16 cellular contexts compared by ENCODE assay signal in the genomic region with DNA sequence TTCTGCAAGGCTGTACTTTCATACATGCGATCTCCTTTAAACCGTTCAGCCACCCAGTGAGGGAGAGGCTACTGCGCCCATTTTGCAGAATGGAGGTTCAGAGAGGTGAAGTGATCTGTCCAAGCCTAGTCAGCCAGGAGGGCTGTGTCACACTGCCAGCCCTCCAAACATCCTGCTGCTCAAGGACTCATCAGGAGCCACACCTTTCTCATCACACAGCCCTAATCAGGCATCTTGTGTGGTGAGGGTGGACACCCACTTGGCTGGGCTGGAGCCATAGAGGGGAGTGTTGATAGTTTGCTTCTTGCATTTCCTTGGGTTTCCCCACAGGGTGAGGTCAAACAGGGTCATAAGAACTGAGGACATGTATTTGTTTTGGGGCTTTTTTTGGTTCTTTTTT. TPM values are rescaled to one million over a fixed set of nuclear protein-coding genes. Genes with fewer than 3 reads are reported as not detected.
A peak's percentile ranks its signal among the peaks of the same experiment; 100 is the strongest.
DNase-seq lines count a peak whose midpoint lies in the region; ATAC-seq and FAIRE-seq lines count a peak whose summit lies in the region.
"Had no signal": no experiment of that assay in that cellular context is flagged by ENCODE, and none has a peak within 500 bp of the region (broad histone marks: within the 10 kb centered on the region; RNA-seq: fewer than 3 reads in every experiment).

No MANE protein-coding gene starts in this region.

- CTCF ChIA-PET in naive thymus-derived CD4-positive, alpha-beta T cell (lab: Charles Lee), result interaction anchor here (2.3 kb wide), 1 partner anchor 27 kb away, joined by 5 read pairs; no protein-coding TSS in a partner anchor

- ATAC-seq in CD4-positive, CD25-positive, alpha-beta regulatory T cell (ENCODE audit: low read depth in 2 of 2), result no peak
- peak; percentile 35 for ATAC-seq in naive thymus-derived CD4-positive, alpha-beta T cell
- ATAC-seq in HG02973 (IDR thresholded peaks at IDR 0.05; ENCODE audit: unreplicated experiment) (no peak), sciatic nerve (no peak)

- peaks cover 43% of the 10 kb centered on the region for H3K4me1 ChIP-seq in CD4-positive, CD25-positive, alpha-beta regulatory T cell (ENCODE audit: control insufficient read depth, insufficient read depth, low read length, poor library complexity, severe bottlenecking)
- peaks cover 32 to 46% of the 10 kb centered on the region in 2 donors for H3K4me1 ChIP-seq in naive thymus-derived CD4-positive, alpha-beta T cell (ENCODE audit: control insufficient read depth in 2 of 2, insufficient read depth in 2 of 2, low read length in 2 of 2)
- H3K4me1 ChIP-seq: BE2C had no signal

- no peaks in the 10 kb centered on the region for H3K36me3 Mint-ChIP-seq in CD4-positive, CD25-positive, alpha-beta regulatory T cell
- H3K36me3 Mint-ChIP-seq in activated T-helper 1 cell treated with anti-CD3 and anti-CD28 coated beads, Interleukin-12 subunit alpha, Interleukin-12 subunit beta, Interleukin-2, Interleukin-4 antibody, amounts not matched to agents 30 ng/mL and 10 ng/mL and 1 ng/mL, durations not matched to agents 14 hours and 24 hours and 36 hours (ENCODE audit: low read depth), result peaks cover 4% of the 10 kb centered on the region
- H3K36me3 Mint-ChIP-seq in naive thymus-derived CD4-positive, alpha-beta T cell, result peaks cover 0 to 6% (median 0%) of the 10 kb centered on the region in 5 donors

- peaks cover 5 to 55% (median 29%) of the 10 kb centered on the region in 4 donors for H3K4me1 Mint-ChIP-seq in CD4-positive, CD25-positive, alpha-beta regulatory T cell
- H3K4me1 Mint-ChIP-seq in activated T-helper 1 cell treated with anti-CD3 and anti-CD28 coated beads, Interleukin-12 subunit alpha, Interleukin-12 subunit beta, Interleukin-2, Interleukin-4 antibody, amounts not matched to agents 30 ng/mL and 10 ng/mL and 1 ng/mL, durations not matched to agents 14 hours and 24 hours and 36 hours (ENCODE audit: low read depth), result peaks cover 51% of the 10 kb centered on the region
- H3K4me1 Mint-ChIP-seq in naive thymus-derived CD4-positive, alpha-beta T cell, result peaks cover 20 to 61% (median 44%) of the 10 kb centered on the region in 7 donors

- POLR2A ChIA-PET in naive thymus-derived CD4-positive, alpha-beta T cell (lab: Charles Lee), result interaction anchor here (1.8 kb wide), 1 partner anchor 14 kb away, joined by 4 read pairs; no protein-coding TSS in a partner anchor

- H3K4me3 Mint-ChIP-seq in CD4-positive, CD25-positive, alpha-beta regulatory T cell, result peak overlapping the region; percentile 41 to 82 (median 60)
- H3K4me3 Mint-ChIP-seq in activated T-helper 1 cell treated with anti-CD3 and anti-CD28 coated beads, Interleukin-12 subunit alpha, Interleukin-12 subunit beta, Interleukin-2, Interleukin-4 antibody, amounts not matched to agents 30 ng/mL and 10 ng/mL and 1 ng/mL, durations not matched to agents 14 hours and 24 hours and 36 hours, result peak overlapping the region; percentile 70
- H3K4me3 Mint-ChIP-seq in naive thymus-derived CD4-positive, alpha-beta T cell, result peak overlapping the region in 2 of 10 donors; percentile 65 to 74

- DNase-seq in CD4-positive, CD25-positive, alpha-beta regulatory T cell, result peak in 1 of 3 donors; percentile 51
- no peak for DNase-seq in GM19239 (ENCODE audit: insufficient read length, low spot score)
- DNase-seq in activated T-helper 1 cell treated with anti-CD3 and anti-CD28 coated beads, Interleukin-12 subunit alpha, Interleukin-12 subunit beta, Interleukin-2, Interleukin-4 antibody, amounts not matched to agents 30 ng/mL and 10 ng/mL and 1 ng/mL, durations not matched to agents 14 hours and 24 hours and 36 hours (ENCODE audit: low spot score), result no peak
- DNase-seq in naive thymus-derived CD4-positive, alpha-beta T cell, result no peak
- DNase-seq in SK-N-DZ (ENCODE audit: low spot score), result no peak
- no peak for DNase-seq in cardiac septum (ENCODE audit: low spot score)
- no peak for DNase-seq in sciatic nerve (ENCODE audit: low spot score)
- DNase-seq: amniotic stem cell, BE2C, foreskin fibroblast, NCI-H446 treated with DMSO at 0.1 percent for 48 hours, SHP77 treated with DMSO at 0.1 percent for 48 hours had no signal

- no peak overlapping the region for H3K4me3 ChIP-seq in CD4-positive, CD25-positive, alpha-beta regulatory T cell (ENCODE audit: low read depth, low read length)
- no peak overlapping the region for H3K4me3 ChIP-seq in naive thymus-derived CD4-positive, alpha-beta T cell (ENCODE audit: low read length)

- H3K27ac ChIP-seq in CD4-positive, CD25-positive, alpha-beta regulatory T cell (ENCODE audit: insufficient read depth, low read length, poor library complexity, severe bottlenecking), result peak overlapping the region; percentile 81
- no peak overlapping the region for H3K27ac ChIP-seq in naive thymus-derived CD4-positive, alpha-beta T cell (ENCODE audit: low read depth, low read length)

- no peaks in the 10 kb centered on the region for H3K36me3 ChIP-seq in CD4-positive, CD25-positive, alpha-beta regulatory T cell (ENCODE audit: control insufficient read depth, insufficient read depth, low read length)
- no peaks in the 10 kb centered on the region for H3K36me3 ChIP-seq in naive thymus-derived CD4-positive, alpha-beta T cell (ENCODE audit: control insufficient read depth in 2 of 3, insufficient read depth in 3 of 3, low read length in 3 of 3)
- H3K36me3 ChIP-seq: BE2C had no signal

- no peaks in the 10 kb centered on the region for H3K9me3 Mint-ChIP-seq in CD4-positive, CD25-positive, alpha-beta regulatory T cell
- no peaks in the 10 kb centered on the region for H3K9me3 Mint-ChIP-seq in activated T-helper 1 cell treated with anti-CD3 and anti-CD28 coated beads, Interleukin-12 subunit alpha, Interleukin-12 subunit beta, Interleukin-2, Interleukin-4 antibody, amounts not matched to agents 30 ng/mL and 10 ng/mL and 1 ng/mL, durations not matched to agents 14 hours and 24 hours and 36 hours
- no peaks in the 10 kb centered on the region for H3K9me3 Mint-ChIP-seq in naive thymus-derived CD4-positive, alpha-beta T cell

- H3K9me3 ChIP-seq in CD4-positive, CD25-positive, alpha-beta regulatory T cell (ENCODE audit: control insufficient read depth in 2 of 2, low read length in 2 of 2), result no peaks in the 10 kb centered on the region
- H3K9me3 ChIP-seq in naive thymus-derived CD4-positive, alpha-beta T cell (ENCODE audit: control insufficient read depth in 2 of 3, low read length in 3 of 3), result no peaks in the 10 kb centered on the region
- H3K9me3 ChIP-seq: BE2C had no signal

- no peaks in the 10 kb centered on the region for H3K27me3 ChIP-seq in CD4-positive, CD25-positive, alpha-beta regulatory T cell (ENCODE audit: control insufficient read depth, insufficient read depth, low read length)
- H3K27me3 ChIP-seq in naive thymus-derived CD4-positive, alpha-beta T cell (ENCODE audit: control insufficient read depth in 2 of 2, insufficient read depth in 2 of 2, low read length in 2 of 2), result no peaks in the 10 kb centered on the region
- H3K27me3 ChIP-seq: BE2C had no signal

- H3K27ac Mint-ChIP-seq in CD4-positive, CD25-positive, alpha-beta regulatory T cell, result peak overlapping the region; percentile 89 to 93 (median 93)
- peak overlapping the region; percentile 97 for H3K27ac Mint-ChIP-seq in activated T-helper 1 cell treated with anti-CD3 and anti-CD28 coated beads, Interleukin-12 subunit alpha, Interleukin-12 subunit beta, Interleukin-2, Interleukin-4 antibody, amounts not matched to agents 30 ng/mL and 10 ng/mL and 1 ng/mL, durations not matched to agents 14 hours and 24 hours and 36 hours
- H3K27ac Mint-ChIP-seq in naive thymus-derived CD4-positive, alpha-beta T cell, result peak overlapping the region in 7 of 9 donors; percentile 15 to 92 (median 40)

- intact Hi-C loops in activated T-helper 1 cell treated with anti-CD3 and anti-CD28 coated beads, Interleukin-12 subunit alpha, Interleukin-12 subunit beta, Interleukin-2, Interleukin-4 antibody, amounts not matched to agents 30 ng/mL and 10 ng/mL and 1 ng/mL, durations not matched to agents 14 hours and 24 hours and 36 hours (cut with micrococcal nuclease), result loop anchor here (2.0 to 5.0 kb wide), 3 partner anchors 15 to 999 kb away; no protein-coding TSS in a partner anchor
- intact Hi-C loops in naive thymus-derived CD4-positive, alpha-beta T cell (cut with micrococcal nuclease), result loop anchor here (2.0 kb wide), 2 partner anchors 15 to 29 kb away; no protein-coding TSS in a partner anchor
- intact Hi-C loops in cardiac septum (cut with DNase I) (no loop called here), sciatic nerve (cut with DNase I) (no loop called here)

- FAIRE-seq in GM19239 (lab: Jason Lieb, UNC), result peak; percentile 88
- FAIRE-seq: G401.6 had no signal

- H3K27me3 Mint-ChIP-seq in CD4-positive, CD25-positive, alpha-beta regulatory T cell, result no peaks in the 10 kb centered on the region
- no peaks in the 10 kb centered on the region for H3K27me3 Mint-ChIP-seq in activated T-helper 1 cell treated with anti-CD3 and anti-CD28 coated beads, Interleukin-12 subunit alpha, Interleukin-12 subunit beta, Interleukin-2, Interleukin-4 antibody, amounts not matched to agents 30 ng/mL and 10 ng/mL and 1 ng/mL, durations not matched to agents 14 hours and 24 hours and 36 hours (ENCODE audit: insufficient read depth)
- no peaks in the 10 kb centered on the region for H3K27me3 Mint-ChIP-seq in naive thymus-derived CD4-positive, alpha-beta T cell

RNA-seq across cellular contexts. Expression of gene CXCR3, which starts 5.4 kb away (rescaled TPM):
- total RNA-seq in CD4-positive, CD25-positive, alpha-beta regulatory T cell, result 31.9 TPM
- polyA plus RNA-seq in CD4-positive, CD25-positive, alpha-beta regulatory T cell, result 100 to 1,000 TPM in 1 of 4 donors, 10 to 100 TPM in 3; 69.3 to 111 (median 85.9) TPM
- 53.9 and 55.4 TPM in 2 replicates for total RNA-seq in activated T-helper 1 cell treated with anti-CD3 and anti-CD28 coated beads, Interleukin-12 subunit alpha, Interleukin-12 subunit beta, Interleukin-2, Interleukin-4 antibody, amounts not matched to agents 30 ng/mL and 10 ng/mL and 1 ng/mL, durations not matched to agents 14 hours and 24 hours and 36 hours
- total RNA-seq in naive thymus-derived CD4-positive, alpha-beta T cell, result 10 to 100 TPM in 1 of 5 experiments, 1 to 10 TPM in 4; 1.1 to 70.5 (median 1.5) TPM
- polyA plus RNA-seq in naive thymus-derived CD4-positive, alpha-beta T cell, result 1 to 10 TPM in 1 of 2 donors, under 1 TPM in 1; 0.84 to 1.5 TPM
- not detected in 2 replicates for polyA plus RNA-seq in SK-N-DZ (2014; cell fraction: cytosol; rRNA removed)
- polyA plus RNA-seq in SK-N-DZ (2014; cell fraction: nucleus; rRNA removed), result not detected in 2 replicates
- 0.13 TPM for total RNA-seq in cardiac septum
- 0.31 TPM for total RNA-seq in sciatic nerve
- total RNA-seq: dermis microvascular lymphatic vessel endothelial cell, M059J had no signal

RNA-seq across cellular contexts. Expression of gene GCNA, which starts 45.5 kb away (rescaled TPM):
- 3.7 TPM for total RNA-seq in CD4-positive, CD25-positive, alpha-beta regulatory T cell
- under 1 TPM; 0.20 to 0.65 (median 0.49) TPM for polyA plus RNA-seq in CD4-positive, CD25-positive, alpha-beta regulatory T cell
- 4.3 and 4.8 TPM in 2 replicates for total RNA-seq in activated T-helper 1 cell treated with anti-CD3 and anti-CD28 coated beads, Interleukin-12 subunit alpha, Interleukin-12 subunit beta, Interleukin-2, Interleukin-4 antibody, amounts not matched to agents 30 ng/mL and 10 ng/mL and 1 ng/mL, durations not matched to agents 14 hours and 24 hours and 36 hours
- total RNA-seq in naive thymus-derived CD4-positive, alpha-beta T cell, result 10 to 100 TPM in 2 of 5 experiments, 1 to 10 TPM in 3; 2.5 to 14.7 (median 6.4) TPM
- under 1 TPM; 0.08 to 0.84 TPM for polyA plus RNA-seq in naive thymus-derived CD4-positive, alpha-beta T cell
- polyA plus RNA-seq in SK-N-DZ (2014; cell fraction: cytosol; rRNA removed), result 0.45 and 1.2 TPM in 2 replicates
- 8.2 and 9.3 TPM in 2 replicates for polyA plus RNA-seq in SK-N-DZ (2014; cell fraction: nucleus; rRNA removed)
- total RNA-seq in cardiac septum (1.4 TPM), sciatic nerve (3.6 TPM)

Comparison
In these comparisons a context has a peak if more than half of its experiments do, and no peak if none do; other contexts are left out.
1. H3K27ac Mint-ChIP-seq: peak in every context shown above with its lines; median percentile 97 in activated T-helper 1 cell treated with anti-CD3 and anti-CD28 coated beads, Interleukin-12 subunit alpha, Interleukin-12 subunit beta, Interleukin-2, Interleukin-4 antibody, amounts not matched to agents 30 ng/mL and 10 ng/mL and 1 ng/mL, durations not matched to agents 14 hours and 24 hours and 36 hours; 93 in CD4-positive, CD25-positive, alpha-beta regulatory T cell; 40 in naive thymus-derived CD4-positive, alpha-beta T cell.
2. intact Hi-C loops: an anchor here in activated T-helper 1 cell treated with anti-CD3 and anti-CD28 coated beads, Interleukin-12 subunit alpha, Interleukin-12 subunit beta, Interleukin-2, Interleukin-4 antibody, amounts not matched to agents 30 ng/mL and 10 ng/mL and 1 ng/mL, durations not matched to agents 14 hours and 24 hours and 36 hours (2.0 to 5.0 kb wide) and naive thymus-derived CD4-positive, alpha-beta T cell (2.0 kb wide); none called in cardiac septum and sciatic nerve.